Comparison of ENCODE assay signal across 1 cellular context in the genomic region with DNA sequence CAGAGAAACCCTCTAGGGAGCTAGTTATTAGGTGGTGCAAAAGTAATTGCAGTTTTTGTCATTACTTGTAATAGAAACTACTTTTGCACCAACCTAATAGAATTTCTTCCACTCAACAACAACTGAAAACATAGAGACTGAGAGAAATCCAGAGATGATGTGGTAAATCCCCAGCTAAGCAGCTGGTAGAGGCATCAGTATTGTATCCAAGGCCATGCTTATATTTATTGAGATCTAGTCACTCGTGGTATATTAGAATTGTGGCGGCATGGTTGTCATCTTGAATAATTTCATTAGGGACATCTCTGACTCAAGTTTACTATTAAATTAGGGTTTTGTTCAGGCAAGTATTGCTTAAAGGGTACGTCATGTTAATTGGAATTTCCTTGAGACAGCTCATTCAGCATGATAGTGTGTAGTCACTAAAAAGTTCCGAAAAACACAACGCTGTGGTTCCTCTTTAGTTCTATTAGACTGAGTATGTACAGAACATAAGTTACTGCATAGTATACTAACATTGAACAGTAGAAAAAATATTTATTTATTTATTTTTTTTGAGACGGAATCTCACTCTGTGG.
TF ChIP-seq lines count a peak whose summit lies in the region.

No MANE protein-coding gene starts in this region.

TF ChIP-seq in liver, 16 proteins besides CTCF, POLR2A, EP300 and RAD21 (continued from another document):
- TF ChIP-seq, protein P1, sequence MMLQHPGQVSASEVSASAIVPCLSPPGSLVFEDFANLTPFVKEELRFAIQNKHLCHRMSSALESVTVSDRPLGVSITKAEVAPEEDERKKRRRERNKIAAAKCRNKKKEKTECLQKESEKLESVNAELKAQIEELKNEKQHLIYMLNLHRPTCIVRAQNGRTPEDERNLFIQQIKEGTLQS (IDR thresholded peaks at IDR 0.05) = no peak
- no peak for TF ChIP-seq SP1 (IDR thresholded peaks at IDR 0.05)
- no peak for TF ChIP-seq TAF1 (conservative IDR thresholded peaks at IDR 0.05)
- no peak for TF ChIP-seq NR2F2 (IDR thresholded peaks at IDR 0.05)
- TF ChIP-seq JUND (IDR thresholded peaks at IDR 0.05) = no peak
- no peak for TF ChIP-seq HNF4A (conservative IDR thresholded peaks at IDR 0.05)
- no peak for TF ChIP-seq EGR1 (IDR thresholded peaks at IDR 0.05; ENCODE audit: low read depth in 2 of 2)
- TF ChIP-seq GABPA (IDR thresholded peaks at IDR 0.05 in 1 of 2, conservative IDR thresholded peaks at IDR 0.05 in 1 of 2) = no peak
